ENCODE assay signal across 19 cellular contexts in genomic region chr11:100629671-100630070, GRCh38. TPM values are rescaled to one million over a fixed set of nuclear protein-coding genes. Genes with fewer than 3 reads are reported as not detected.
A peak's percentile ranks its signal among the peaks of the same experiment; 100 is the strongest.
DNase-seq lines count a peak whose midpoint lies in the region; ATAC-seq and TF ChIP-seq lines count a peak whose summit lies in the region.
"Had no signal": no experiment of that assay in that cellular context is flagged by ENCODE, and none has a peak within 500 bp of the region (broad histone marks: within the 10 kb centered on the region; RNA-seq: fewer than 3 reads in every experiment).

No MANE protein-coding gene starts in this region.

- no peaks in the 10 kb centered on the region for H3K27me3 Mint-ChIP-seq in progenitor cell of endocrine pancreas
- H3K27me3 Mint-ChIP-seq: stimulated activated memory B cell treated with anti-CD40 and anti-IgM and Interleukin-4, amounts not matched to agents 10 μg/mL and 1 μg/mL and 100 μg/mL, for 72 hours had no signal

- ATAC-seq in psoas muscle = peak; percentile 49 to 80 (median 75)
- no peak for ATAC-seq in GM18520 (IDR thresholded peaks at IDR 0.05; ENCODE audit: unreplicated experiment)
- ATAC-seq: lower lobe of right lung; stimulated activated memory B cell treated with anti-CD40 and anti-IgM and Interleukin-4, amounts not matched to agents 10 μg/mL and 1 μg/mL and 100 μg/mL, for 72 hours had no signal

- DNase-seq in DMS53 (lab: John Stamatoyannopoulos, UW) (peak; percentile 41), DMS53 treated with DMSO at 0.1 percent for 48 hours (lab: John Stamatoyannopoulos, UW; ENCODE audit: unreplicated experiment) (no peak), RKO (ENCODE audit: low spot score) (peak; percentile 39), epithelial cell of proximal tubule (ENCODE audit: low read depth) (no peak), psoas muscle (no peak), progenitor cell of endocrine pancreas (ENCODE audit: low spot score, unreplicated experiment) (no peak)
- DNase-seq in activated CD8-positive, alpha-beta memory T cell treated with anti-CD3 and anti-CD28 coated beads, Interleukin-2, amount 50 U/mL, for 48 hours = no peak
- DNase-seq: 8988T; activated CD4-positive, alpha-beta T cell treated with anti-CD3 and anti-CD28 coated beads for 4 hours; activated T-cell treated with anti-CD3 and anti-CD28 coated beads, Interleukin-2, amount 50 U/mL, for 1 hour; KBM-7; lower lobe of right lung; NCI-H146; RPMI8226; transverse colon had no signal

- H3K4me1 Mint-ChIP-seq in progenitor cell of endocrine pancreas (ENCODE audit: low read depth) = peaks cover 10% of the 10 kb centered on the region
- H3K4me1 Mint-ChIP-seq: CD14-positive monocyte; stimulated activated memory B cell treated with anti-CD40 and anti-IgM and Interleukin-4, amounts not matched to agents 10 μg/mL and 1 μg/mL and 100 μg/mL, for 72 hours had no signal

- H3K9me3 ChIP-seq in psoas muscle = no peaks in the 10 kb centered on the region
- H3K9me3 ChIP-seq: lower lobe of right lung, transverse colon had no signal

- H3K4me1 ChIP-seq in psoas muscle = peaks cover 10% of the 10 kb centered on the region
- H3K4me1 ChIP-seq: lower lobe of right lung had no signal

- no peaks in the 10 kb centered on the region for H3K36me3 ChIP-seq in psoas muscle (ENCODE audit: insufficient read depth in 1 of 2, low read depth in 1 of 2)
- H3K36me3 ChIP-seq: lower lobe of right lung, transverse colon had no signal

- H3K27ac ChIP-seq in psoas muscle = no peak overlapping the region
- H3K27ac ChIP-seq: lower lobe of right lung, transverse colon had no signal

- H3K9me3 Mint-ChIP-seq in progenitor cell of endocrine pancreas (ENCODE audit: low read depth) = peaks cover under 1% of the 10 kb centered on the region
- H3K9me3 Mint-ChIP-seq: stimulated activated memory B cell treated with anti-CD40 and anti-IgM and Interleukin-4, amounts not matched to agents 10 μg/mL and 1 μg/mL and 100 μg/mL, for 72 hours had no signal

- intact Hi-C loops in psoas muscle (cut with DNase I) = no loop called here

- H3K4me3 ChIP-seq in epithelial cell of proximal tubule (ENCODE audit: low read depth, low read length) (no peak overlapping the region), psoas muscle (no peak overlapping the region)
- H3K4me3 ChIP-seq: lower lobe of right lung, transverse colon had no signal

- TF ChIP-seq CTCF in epithelial cell of proximal tubule (conservative IDR thresholded peaks at IDR 0.05; ENCODE audit: low read depth, low read length) (peak; percentile 31), psoas muscle (IDR thresholded peaks at IDR 0.05) (no peak), progenitor cell of endocrine pancreas (IDR thresholded peaks at IDR 0.05; ENCODE audit: unreplicated experiment) (no peak)

- no peak overlapping the region for H3K4me3 Mint-ChIP-seq in progenitor cell of endocrine pancreas (ENCODE audit: low read depth)
- H3K4me3 Mint-ChIP-seq: CD14-positive monocyte; stimulated activated memory B cell treated with anti-CD40 and anti-IgM and Interleukin-4, amounts not matched to agents 10 μg/mL and 1 μg/mL and 100 μg/mL, for 72 hours; T-helper 1 cell treated with Interleukin-12 subunit alpha and Interleukin-12 subunit beta and Interleukin-4 antibody, amounts not matched to agents 30 μg/mL and 1 μg/mL, for 36 hours had no signal

- H3K27ac Mint-ChIP-seq in progenitor cell of endocrine pancreas = no peak overlapping the region
- H3K27ac Mint-ChIP-seq: stimulated activated memory B cell treated with anti-CD40 and anti-IgM and Interleukin-4, amounts not matched to agents 10 μg/mL and 1 μg/mL and 100 μg/mL, for 72 hours; T-helper 1 cell treated with Interleukin-12 subunit alpha and Interleukin-12 subunit beta and Interleukin-4 antibody, amounts not matched to agents 30 μg/mL and 1 μg/mL, for 36 hours had no signal

- H3K27me3 ChIP-seq in psoas muscle (ENCODE audit: insufficient read depth in 3 of 3, low read length in 2 of 3) = no peaks in the 10 kb centered on the region
- H3K27me3 ChIP-seq: transverse colon had no signal

- WGBS in psoas muscle, 3 donors = 27 to 62% (median 36%) methylated on average over 1 of the region's 1 CpG

- H3K36me3 Mint-ChIP-seq in progenitor cell of endocrine pancreas (ENCODE audit: insufficient read depth) = peaks cover 2% of the 10 kb centered on the region
- H3K36me3 Mint-ChIP-seq: CD14-positive monocyte had no signal

RNA-seq across cellular contexts. Expression of gene ARHGAP42, which starts 57.4 kb away (rescaled TPM):
- 8.0 and 14.4 TPM in 2 replicates for total RNA-seq in epithelial cell of proximal tubule
- 10 to 100 TPM in 3 of 4 donors, 1 to 10 TPM in 1; 4.8 to 12.3 (median 11.5) TPM for total RNA-seq in psoas muscle
- 1 to 10 TPM; 3.8 to 7.2 (median 4.2) TPM for polyA plus RNA-seq in psoas muscle
- 25.3 and 27.7 TPM in 2 replicates for total RNA-seq in progenitor cell of endocrine pancreas
- polyA plus RNA-seq: CD14-positive monocyte had no signal

Comparison
In these comparisons a context has a peak if more than half of its experiments do, and no peak if none do; other contexts are left out.
1. DNase-seq: peak in DMS53 (single experiment) and RKO (single experiment); none in DMS53 treated with DMSO at 0.1 percent for 48 hours (single experiment), epithelial cell of proximal tubule (single experiment), psoas muscle (0 of 2), progenitor cell of endocrine pancreas (single experiment) and activated CD8-positive, alpha-beta memory T cell treated with anti-CD3 and anti-CD28 coated beads, Interleukin-2, amount 50 U/mL, for 48 hours (single experiment).